ENCODE assay signal across 2 cellular contexts in the genomic region with DNA sequence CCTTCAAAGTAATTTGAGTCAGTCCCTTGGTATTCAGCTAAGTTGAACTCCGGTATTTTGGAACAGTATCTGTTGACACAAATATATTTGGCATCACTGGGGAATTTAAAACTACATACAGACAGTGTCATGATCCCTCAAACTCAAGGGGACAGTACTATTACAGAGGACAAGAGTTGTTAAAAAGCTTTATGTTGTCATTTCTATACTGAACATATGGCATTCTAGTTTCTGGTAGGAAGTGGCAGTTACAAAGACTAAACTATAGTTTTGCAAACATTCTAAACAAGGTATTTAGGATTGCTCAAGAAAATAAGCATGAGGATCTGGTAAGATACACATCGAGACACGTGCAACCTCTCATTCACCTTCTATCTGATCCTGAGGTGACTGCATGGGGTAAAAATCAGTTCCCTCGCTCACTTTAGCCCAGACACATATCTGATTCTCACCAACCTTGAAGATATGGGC.
TF ChIP-seq lines count a peak whose summit lies in the region.

No MANE protein-coding gene starts in this region.

TF ChIP-seq in GM23338, 12 proteins besides CTCF, POLR2A, EP300 and RAD21 (continued from another document):
- TF ChIP-seq, protein P1, sequence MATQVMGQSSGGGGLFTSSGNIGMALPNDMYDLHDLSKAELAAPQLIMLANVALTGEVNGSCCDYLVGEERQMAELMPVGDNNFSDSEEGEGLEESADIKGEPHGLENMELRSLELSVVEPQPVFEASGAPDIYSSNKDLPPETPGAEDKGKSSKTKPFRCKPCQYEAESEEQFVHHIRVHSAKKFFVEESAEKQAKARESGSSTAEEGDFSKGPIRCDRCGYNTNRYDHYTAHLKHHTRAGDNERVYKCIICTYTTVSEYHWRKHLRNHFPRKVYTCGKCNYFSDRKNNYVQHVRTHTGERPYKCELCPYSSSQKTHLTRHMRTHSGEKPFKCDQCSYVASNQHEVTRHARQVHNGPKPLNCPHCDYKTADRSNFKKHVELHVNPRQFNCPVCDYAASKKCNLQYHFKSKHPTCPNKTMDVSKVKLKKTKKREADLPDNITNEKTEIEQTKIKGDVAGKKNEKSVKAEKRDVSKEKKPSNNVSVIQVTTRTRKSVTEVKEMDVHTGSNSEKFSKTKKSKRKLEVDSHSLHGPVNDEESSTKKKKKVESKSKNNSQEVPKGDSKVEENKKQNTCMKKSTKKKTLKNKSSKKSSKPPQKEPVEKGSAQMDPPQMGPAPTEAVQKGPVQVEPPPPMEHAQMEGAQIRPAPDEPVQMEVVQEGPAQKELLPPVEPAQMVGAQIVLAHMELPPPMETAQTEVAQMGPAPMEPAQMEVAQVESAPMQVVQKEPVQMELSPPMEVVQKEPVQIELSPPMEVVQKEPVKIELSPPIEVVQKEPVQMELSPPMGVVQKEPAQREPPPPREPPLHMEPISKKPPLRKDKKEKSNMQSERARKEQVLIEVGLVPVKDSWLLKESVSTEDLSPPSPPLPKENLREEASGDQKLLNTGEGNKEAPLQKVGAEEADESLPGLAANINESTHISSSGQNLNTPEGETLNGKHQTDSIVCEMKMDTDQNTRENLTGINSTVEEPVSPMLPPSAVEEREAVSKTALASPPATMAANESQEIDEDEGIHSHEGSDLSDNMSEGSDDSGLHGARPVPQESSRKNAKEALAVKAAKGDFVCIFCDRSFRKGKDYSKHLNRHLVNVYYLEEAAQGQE (IDR thresholded peaks at IDR 0.05; ENCODE audit: unreplicated experiment) = no peak
- TF ChIP-seq EZH2 (IDR thresholded peaks at IDR 0.05; ENCODE audit: low read depth, unreplicated experiment) = no peak
- TF ChIP-seq STAT1 (IDR thresholded peaks at IDR 0.05; ENCODE audit: unreplicated experiment) = no peak
- TF ChIP-seq, protein P2, sequence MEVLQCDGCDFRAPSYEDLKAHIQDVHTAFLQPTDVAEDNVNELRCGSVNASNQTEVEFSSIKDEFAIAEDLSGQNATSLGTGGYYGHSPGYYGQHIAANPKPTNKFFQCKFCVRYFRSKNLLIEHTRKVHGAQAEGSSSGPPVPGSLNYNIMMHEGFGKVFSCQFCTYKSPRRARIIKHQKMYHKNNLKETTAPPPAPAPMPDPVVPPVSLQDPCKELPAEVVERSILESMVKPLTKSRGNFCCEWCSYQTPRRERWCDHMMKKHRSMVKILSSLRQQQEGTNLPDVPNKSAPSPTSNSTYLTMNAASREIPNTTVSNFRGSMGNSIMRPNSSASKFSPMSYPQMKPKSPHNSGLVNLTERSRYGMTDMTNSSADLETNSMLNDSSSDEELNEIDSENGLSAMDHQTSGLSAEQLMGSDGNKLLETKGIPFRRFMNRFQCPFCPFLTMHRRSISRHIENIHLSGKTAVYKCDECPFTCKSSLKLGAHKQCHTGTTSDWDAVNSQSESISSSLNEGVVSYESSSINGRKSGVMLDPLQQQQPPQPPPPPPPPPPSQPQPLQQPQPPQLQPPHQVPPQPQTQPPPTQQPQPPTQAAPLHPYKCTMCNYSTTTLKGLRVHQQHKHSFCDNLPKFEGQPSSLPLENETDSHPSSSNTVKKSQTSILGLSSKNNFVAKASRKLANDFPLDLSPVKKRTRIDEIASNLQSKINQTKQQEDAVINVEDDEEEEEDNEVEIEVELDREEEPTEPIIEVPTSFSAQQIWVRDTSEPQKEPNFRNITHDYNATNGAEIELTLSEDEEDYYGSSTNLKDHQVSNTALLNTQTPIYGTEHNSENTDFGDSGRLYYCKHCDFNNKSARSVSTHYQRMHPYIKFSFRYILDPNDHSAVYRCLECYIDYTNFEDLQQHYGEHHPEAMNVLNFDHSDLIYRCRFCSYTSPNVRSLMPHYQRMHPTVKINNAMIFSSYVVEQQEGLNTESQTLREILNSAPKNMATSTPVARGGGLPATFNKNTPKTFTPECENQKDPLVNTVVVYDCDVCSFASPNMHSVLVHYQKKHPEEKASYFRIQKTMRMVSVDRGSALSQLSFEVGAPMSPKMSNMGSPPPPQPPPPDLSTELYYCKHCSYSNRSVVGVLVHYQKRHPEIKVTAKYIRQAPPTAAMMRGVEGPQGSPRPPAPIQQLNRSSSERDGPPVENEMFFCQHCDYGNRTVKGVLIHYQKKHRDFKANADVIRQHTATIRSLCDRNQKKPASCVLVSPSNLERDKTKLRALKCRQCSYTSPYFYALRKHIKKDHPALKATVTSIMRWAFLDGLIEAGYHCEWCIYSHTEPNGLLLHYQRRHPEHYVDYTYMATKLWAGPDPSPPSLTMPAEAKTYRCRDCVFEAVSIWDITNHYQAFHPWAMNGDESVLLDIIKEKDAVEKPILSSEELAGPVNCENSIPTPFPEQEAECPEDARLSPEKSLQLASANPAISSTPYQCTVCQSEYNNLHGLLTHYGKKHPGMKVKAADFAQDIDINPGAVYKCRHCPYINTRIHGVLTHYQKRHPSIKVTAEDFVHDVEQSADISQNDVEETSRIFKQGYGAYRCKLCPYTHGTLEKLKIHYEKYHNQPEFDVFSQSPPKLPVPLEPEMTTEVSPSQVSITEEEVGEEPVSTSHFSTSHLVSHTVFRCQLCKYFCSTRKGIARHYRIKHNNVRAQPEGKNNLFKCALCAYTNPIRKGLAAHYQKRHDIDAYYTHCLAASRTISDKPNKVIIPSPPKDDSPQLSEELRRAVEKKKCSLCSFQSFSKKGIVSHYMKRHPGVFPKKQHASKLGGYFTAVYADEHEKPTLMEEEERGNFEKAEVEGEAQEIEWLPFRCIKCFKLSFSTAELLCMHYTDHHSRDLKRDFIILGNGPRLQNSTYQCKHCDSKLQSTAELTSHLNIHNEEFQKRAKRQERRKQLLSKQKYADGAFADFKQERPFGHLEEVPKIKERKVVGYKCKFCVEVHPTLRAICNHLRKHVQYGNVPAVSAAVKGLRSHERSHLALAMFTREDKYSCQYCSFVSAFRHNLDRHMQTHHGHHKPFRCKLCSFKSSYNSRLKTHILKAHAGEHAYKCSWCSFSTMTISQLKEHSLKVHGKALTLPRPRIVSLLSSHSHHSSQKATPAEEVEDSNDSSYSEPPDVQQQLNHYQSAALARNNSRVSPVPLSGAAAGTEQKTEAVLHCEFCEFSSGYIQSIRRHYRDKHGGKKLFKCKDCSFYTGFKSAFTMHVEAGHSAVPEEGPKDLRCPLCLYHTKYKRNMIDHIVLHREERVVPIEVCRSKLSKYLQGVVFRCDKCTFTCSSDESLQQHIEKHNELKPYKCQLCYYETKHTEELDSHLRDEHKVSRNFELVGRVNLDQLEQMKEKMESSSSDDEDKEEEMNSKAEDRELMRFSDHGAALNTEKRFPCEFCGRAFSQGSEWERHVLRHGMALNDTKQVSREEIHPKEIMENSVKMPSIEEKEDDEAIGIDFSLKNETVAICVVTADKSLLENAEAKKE (CRISPR knock-in tag; IDR thresholded peaks at IDR 0.05) = no peak
- TF ChIP-seq CREB1 (CRISPR knock-in tag; IDR thresholded peaks at IDR 0.05; ENCODE audit: low read depth) = no peak
- no peak for TF ChIP-seq EZH2phosphoT487 (IDR thresholded peaks at IDR 0.05; ENCODE audit: unreplicated experiment)

TF ChIP-seq in SK-N-SH, 30 proteins besides CTCF, POLR2A, EP300 and RAD21 (continued from another document):
- TF ChIP-seq, protein P3, sequence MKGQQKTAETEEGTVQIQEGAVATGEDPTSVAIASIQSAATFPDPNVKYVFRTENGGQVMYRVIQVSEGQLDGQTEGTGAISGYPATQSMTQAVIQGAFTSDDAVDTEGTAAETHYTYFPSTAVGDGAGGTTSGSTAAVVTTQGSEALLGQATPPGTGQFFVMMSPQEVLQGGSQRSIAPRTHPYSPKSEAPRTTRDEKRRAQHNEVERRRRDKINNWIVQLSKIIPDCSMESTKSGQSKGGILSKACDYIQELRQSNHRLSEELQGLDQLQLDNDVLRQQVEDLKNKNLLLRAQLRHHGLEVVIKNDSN (IDR thresholded peaks at IDR 0.05; ENCODE audit: borderline replicate concordance, low read depth) = no peak
- no peak for TF ChIP-seq GABPA (IDR thresholded peaks at IDR 0.05; ENCODE audit: low read depth)
- no peak for TF ChIP-seq CHD2 (IDR thresholded peaks at IDR 0.05; ENCODE audit: low read length, partially characterized antibody)
- TF ChIP-seq ELF1 (IDR thresholded peaks at IDR 0.05) = no peak
- TF ChIP-seq, protein P4, sequence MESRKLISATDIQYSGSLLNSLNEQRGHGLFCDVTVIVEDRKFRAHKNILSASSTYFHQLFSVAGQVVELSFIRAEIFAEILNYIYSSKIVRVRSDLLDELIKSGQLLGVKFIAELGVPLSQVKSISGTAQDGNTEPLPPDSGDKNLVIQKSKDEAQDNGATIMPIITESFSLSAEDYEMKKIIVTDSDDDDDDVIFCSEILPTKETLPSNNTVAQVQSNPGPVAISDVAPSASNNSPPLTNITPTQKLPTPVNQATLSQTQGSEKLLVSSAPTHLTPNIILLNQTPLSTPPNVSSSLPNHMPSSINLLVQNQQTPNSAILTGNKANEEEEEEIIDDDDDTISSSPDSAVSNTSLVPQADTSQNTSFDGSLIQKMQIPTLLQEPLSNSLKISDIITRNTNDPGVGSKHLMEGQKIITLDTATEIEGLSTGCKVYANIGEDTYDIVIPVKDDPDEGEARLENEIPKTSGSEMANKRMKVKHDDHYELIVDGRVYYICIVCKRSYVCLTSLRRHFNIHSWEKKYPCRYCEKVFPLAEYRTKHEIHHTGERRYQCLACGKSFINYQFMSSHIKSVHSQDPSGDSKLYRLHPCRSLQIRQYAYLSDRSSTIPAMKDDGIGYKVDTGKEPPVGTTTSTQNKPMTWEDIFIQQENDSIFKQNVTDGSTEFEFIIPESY (IDR thresholded peaks at IDR 0.05; ENCODE audit: borderline replicate concordance, low read depth) = no peak
TF ChIP-seq in SK-N-SH: peak in this region for 3.
